In genomic region chr4:172838108-172838507, GRCh38 we compare ENCODE assay signal across 21 cellular contexts.
A peak's percentile ranks its signal among the peaks of the same experiment; 100 is the strongest.
DNase-seq lines count a peak whose midpoint lies in the region; ATAC-seq, FAIRE-seq and TF ChIP-seq lines count a peak whose summit lies in the region.
"Had no signal": no experiment of that assay in that cellular context is flagged by ENCODE, and none has a peak within 500 bp of the region (broad histone marks: within the 10 kb centered on the region; RNA-seq: fewer than 3 reads in every experiment).

No MANE protein-coding gene starts in this region.

- WGBS in heart right ventricle, 2 donors: 70 to 73% methylated on average over 6 of the region's 6 CpGs

- intact Hi-C loops in heart right ventricle (cut with DNase I): no loop called here

- H3K79me2 ChIP-seq in GM23338 (replicated peaks; ENCODE audit: insufficient read depth): no peaks in the 10 kb centered on the region

- DNase-seq in GM23338 (ENCODE audit: low spot score) (peak; percentile 23), NCI-H69 (lab: John Stamatoyannopoulos, UW) (peak; percentile 71), bronchial epithelial cell (ENCODE audit: low read depth) (no peak), neural crest cell (ENCODE audit: low read depth, low spot score) (no peak), heart right ventricle (no peak), medulla oblongata (ENCODE audit: extremely low spot score) (no peak)
- DNase-seq: AML-193; Caco-2; CD4-positive, alpha-beta T cell; DMS79; GDM1; GOT3; HCEC 1CT had no signal

- FAIRE-seq in bronchial epithelial cell (lab: Jason Lieb, UNC): peak; percentile 40
- FAIRE-seq: A549, D721Med, GM12892, GM18507 had no signal

- H4K20me1 ChIP-seq in GM23338 (replicated peaks; ENCODE audit: insufficient read depth): no peaks in the 10 kb centered on the region

- H3K9me3 ChIP-seq in heart right ventricle: no peaks in the 10 kb centered on the region
- H3K9me3 ChIP-seq: Caco-2 had no signal

- peaks cover 14% of the 10 kb centered on the region; the same call in 2 of the 3 replicates for H3K4me1 Mint-ChIP-seq in GM23338
- peaks cover 34% of the 10 kb centered on the region for H3K4me1 Mint-ChIP-seq in neural crest cell

- H3K27me3 Mint-ChIP-seq in GM23338 (ENCODE audit: insufficient read depth, low read depth, poor library complexity) (peaks cover 2% of the 10 kb centered on the region), neural crest cell (ENCODE audit: low read depth) (no peaks in the 10 kb centered on the region)

- no peak overlapping the region for H3K4me3 ChIP-seq in GM23338
- no peak overlapping the region for H3K4me3 ChIP-seq in bronchial epithelial cell (ENCODE audit: low read depth, low read length)
- H3K4me3 ChIP-seq in heart right ventricle: no peak overlapping the region
- H3K4me3 ChIP-seq: A549 had no signal

- H3K36me3 Mint-ChIP-seq in GM23338 (ENCODE audit: low read depth): no peaks in the 10 kb centered on the region
- no peaks in the 10 kb centered on the region for H3K36me3 Mint-ChIP-seq in neural crest cell (ENCODE audit: low read depth)

- H3K27ac Mint-ChIP-seq in GM23338: no peak overlapping the region
- peak overlapping the region; percentile 77 for H3K27ac Mint-ChIP-seq in neural crest cell (ENCODE audit: unreplicated experiment)
- H3K27ac Mint-ChIP-seq: CD4-positive, alpha-beta T cell had no signal

- no peaks in the 10 kb centered on the region; the same call in 1 of the 2 replicates for H3K9me2 ChIP-seq in GM23338 (ENCODE audit: insufficient read depth)

- no peak overlapping the region for H3K4me3 Mint-ChIP-seq in GM23338
- no peak overlapping the region for H3K4me3 Mint-ChIP-seq in neural crest cell
- H3K4me3 Mint-ChIP-seq: CD4-positive, alpha-beta T cell had no signal

- no peaks in the 10 kb centered on the region for H3K36me3 ChIP-seq in GM23338 (ENCODE audit: insufficient read depth)
- H3K36me3 ChIP-seq in bronchial epithelial cell (ENCODE audit: control insufficient read depth, insufficient read depth, low read length): no peaks in the 10 kb centered on the region
- no peaks in the 10 kb centered on the region for H3K36me3 ChIP-seq in heart right ventricle

- no peak for TF ChIP-seq CTCF in GM23338 (conservative IDR thresholded peaks at IDR 0.05; ENCODE audit: low read depth in 2 of 2)
- TF ChIP-seq CTCF in bronchial epithelial cell (IDR thresholded peaks at IDR 0.05; ENCODE audit: insufficient read depth, low read length, severe bottlenecking): no peak
- TF ChIP-seq CTCF in neural crest cell (conservative IDR thresholded peaks at IDR 0.05): no peak
- TF ChIP-seq CTCF in heart right ventricle (IDR thresholded peaks at IDR 0.05): no peak

- H3K27me3 ChIP-seq in GM23338 (ENCODE audit: insufficient read depth): no peaks in the 10 kb centered on the region
- H3K27me3 ChIP-seq in bronchial epithelial cell (ENCODE audit: control insufficient read depth, insufficient read depth, low read length): peaks cover 1% of the 10 kb centered on the region
- H3K27me3 ChIP-seq in heart right ventricle: peaks cover 0 to 10% (median 0%) of the 10 kb centered on the region in 7 donors

- H3F3A ChIP-seq in GM23338 (replicated peaks; ENCODE audit: low read depth): no peaks in the 10 kb centered on the region

- ATAC-seq in GM23338: peak; percentile 42; the same call in 2 of the 3 replicates
- ATAC-seq in heart right ventricle: no peak
- no peak for ATAC-seq in GM19035 (IDR thresholded peaks at IDR 0.05; ENCODE audit: unreplicated experiment)
- ATAC-seq in esophagus mucosa: no peak
- ATAC-seq: A549 had no signal

- 0 out of 2 replicates have a peak overlapping the region, but pooled peaks have one; percentile 15 for H2AFZ ChIP-seq in GM23338

- H3K27ac ChIP-seq in GM23338 (ENCODE audit: low read depth) (no peak overlapping the region), heart right ventricle (no peak overlapping the region)
- H3K27ac ChIP-seq: 22Rv1, C4-2B had no signal

- H3K4me2 ChIP-seq in GM23338: no peak overlapping the region
- H3K4me2 ChIP-seq: A549 had no signal

- H3K9me3 Mint-ChIP-seq in GM23338: no peaks in the 10 kb centered on the region
- H3K9me3 Mint-ChIP-seq in neural crest cell: peaks cover 3% of the 10 kb centered on the region
- H3K9me3 Mint-ChIP-seq: CD4-positive, alpha-beta T cell had no signal

- H3K4me1 ChIP-seq in GM23338 (ENCODE audit: insufficient read depth) (no peaks in the 10 kb centered on the region), heart right ventricle (no peaks in the 10 kb centered on the region)
- H3K4me1 ChIP-seq: Caco-2 had no signal

TF ChIP-seq in GM23338, 12 proteins besides CTCF, POLR2A, EP300 and RAD21:
- TF ChIP-seq STAT1 (IDR thresholded peaks at IDR 0.05; ENCODE audit: unreplicated experiment): no peak
- TF ChIP-seq EZH2 (IDR thresholded peaks at IDR 0.05; ENCODE audit: low read depth, unreplicated experiment): no peak
- no peak for TF ChIP-seq CREB1 (CRISPR knock-in tag; IDR thresholded peaks at IDR 0.05; ENCODE audit: low read depth)
- TF ChIP-seq ETS1 (IDR thresholded peaks at IDR 0.05): no peak
- TF ChIP-seq POLR2AphosphoS5 (IDR thresholded peaks at IDR 0.05; ENCODE audit: low read depth): no peak
- TF ChIP-seq NANOG (IDR thresholded peaks at IDR 0.05; ENCODE audit: borderline replicate concordance): no peak
- TF ChIP-seq JUNB (IDR thresholded peaks at IDR 0.05; ENCODE audit: unreplicated experiment): no peak
- TF ChIP-seq ZNF331 (CRISPR knock-in tag; IDR thresholded peaks at IDR 0.05; ENCODE audit: low read depth): no peak
- TF ChIP-seq REST (IDR thresholded peaks at IDR 0.05; ENCODE audit: unreplicated experiment): no peak
- TF ChIP-seq ZNF114 (CRISPR knock-in tag; IDR thresholded peaks at IDR 0.05): no peak

Comparison
In these comparisons a context has a peak if more than half of its experiments do, and no peak if none do; other contexts are left out.
1. DNase-seq: peak in GM23338 (single experiment) and NCI-H69 (single experiment); none in bronchial epithelial cell (single experiment), neural crest cell (single experiment), heart right ventricle (0 of 2) and medulla oblongata (single experiment).